8 cellular contexts compared by ENCODE assay signal in genomic region chr4:109559625-109559982, GRCh38. TPM values are rescaled to one million over a fixed set of nuclear protein-coding genes. Genes with fewer than 3 reads are reported as not detected.
DNase-seq lines count a peak whose midpoint lies in the region; ATAC-seq, FAIRE-seq and TF ChIP-seq lines count a peak whose summit lies in the region.

No MANE protein-coding gene starts in this region.

- TF ChIP-seq CTCF in bronchial epithelial cell (IDR thresholded peaks at IDR 0.05; ENCODE audit: insufficient read depth, low read length, severe bottlenecking), result no peak
- no peak for TF ChIP-seq CTCF in lower leg skin (IDR thresholded peaks at IDR 0.05)

- intact Hi-C loops in lower leg skin (cut with DNase I; ENCODE audit: low total_unique reads), result no loop called here

- H2AFZ ChIP-seq in ACC112 (ENCODE audit: low read length, unreplicated experiment), result peak overlapping the region; percentile 68

- no peak for FAIRE-seq in bronchial epithelial cell (lab: Jason Lieb, UNC)

- no peaks in the 10 kb centered on the region for H3K9me3 ChIP-seq in T-helper 17 cell (ENCODE audit: control insufficient read depth, low read length, poor library complexity, severe bottlenecking)

- peaks cover 8% of the 10 kb centered on the region for H3K4me1 ChIP-seq in ACC112 (ENCODE audit: control insufficient read depth, insufficient read depth, low read length, unreplicated experiment)

- H3K27me3 ChIP-seq in ACC112 (ENCODE audit: insufficient read depth, low read length) (no peaks in the 10 kb centered on the region), bronchial epithelial cell (ENCODE audit: control insufficient read depth, insufficient read depth, low read length) (no peaks in the 10 kb centered on the region)

- ATAC-seq in GM19025 (IDR thresholded peaks at IDR 0.05; ENCODE audit: low read depth, unreplicated experiment) (peak; percentile 15), HG03103 (IDR thresholded peaks at IDR 0.05; ENCODE audit: low read depth, unreplicated experiment) (peak; percentile 14), T-helper 17 cell (peak; percentile 45)

- H3K27ac Mint-ChIP-seq in T-helper 17 cell, result peak overlapping the region; percentile 94

- peak; percentile 25 to 32 (median 29) for DNase-seq in T-helper 17 cell
- DNase-seq in bronchial epithelial cell (ENCODE audit: low read depth), result no peak
- DNase-seq in lower leg skin (ENCODE audit: low spot score in 2 of 2), result peak in 1 of 2 donors; percentile 88
- DNase-seq in stimulated activated CD8-positive, alpha-beta memory T cell treated with anti-CD3 and anti-CD28 coated beads, Interleukin-4, amount 100 ng/mL, for 24 hours (ENCODE audit: low read depth), result peak; percentile 16
- no peak for DNase-seq in NCI-H510A treated with DMSO at 0.1 percent for 48 hours (lab: John Stamatoyannopoulos, UW)

- H3K36me3 ChIP-seq in ACC112 (ENCODE audit: insufficient read depth, low read length), result no peaks in the 10 kb centered on the region
- no peaks in the 10 kb centered on the region for H3K36me3 ChIP-seq in bronchial epithelial cell (ENCODE audit: control insufficient read depth, insufficient read depth, low read length)

- H3K36me3 Mint-ChIP-seq in T-helper 17 cell (ENCODE audit: low read depth), result peaks cover 8% of the 10 kb centered on the region

- H3K27me3 Mint-ChIP-seq in T-helper 17 cell, result no peaks in the 10 kb centered on the region

- H3K4me3 Mint-ChIP-seq in T-helper 17 cell, result peak overlapping the region; percentile 94

- peaks cover 38% of the 10 kb centered on the region for H3K4me1 Mint-ChIP-seq in T-helper 17 cell

- WGBS in lower leg skin, 2 donors, result 2 to 4% methylated on average over 25 to 27 of the region's 27 CpGs

- TF ChIP-seq POLR2A in lower leg skin (IDR thresholded peaks at IDR 0.05), result no peak

- peak overlapping the region; percentile 60 for H3K27ac ChIP-seq in ACC112 (ENCODE audit: low read depth, low read length)

- H3K4me3 ChIP-seq in ACC112 (ENCODE audit: low read depth, low read length), result peak overlapping the region; percentile 80
- H3K4me3 ChIP-seq in bronchial epithelial cell (ENCODE audit: low read depth, low read length), result peak overlapping the region; percentile 66
- H3K4me3 ChIP-seq in lower leg skin (ENCODE audit: low read depth, poor library complexity, severe bottlenecking), result peak overlapping the region; percentile 78

- H3K79me2 ChIP-seq in ACC112 (ENCODE audit: control insufficient read depth, insufficient read depth, low read length, unreplicated experiment), result peaks cover 23% of the 10 kb centered on the region

RNA-seq across cellular contexts. Expression of gene MCUB, which starts 0.4 kb away (rescaled TPM):
- total RNA-seq in T-helper 17 cell (10 to 100 TPM; 81.0 to 90.0 TPM), bronchial epithelial cell (4.7 and 5.1 TPM in 2 replicates), lower leg skin (10 to 100 TPM; 11.8 to 84.9 (median 45.9) TPM)

Comparison
In these comparisons a context has a peak if more than half of its experiments do, and no peak if none do; other contexts are left out.
1. DNase-seq: peak in T-helper 17 cell (3 of 3) and stimulated activated CD8-positive, alpha-beta memory T cell treated with anti-CD3 and anti-CD28 coated beads, Interleukin-4, amount 100 ng/mL, for 24 hours (single experiment); none in bronchial epithelial cell (single experiment) and NCI-H510A treated with DMSO at 0.1 percent for 48 hours (single experiment).
2. Peak in every context shown above with its lines, with median percentiles within 50 percentile points of each other: H3K4me3 ChIP-seq and ATAC-seq.